In genomic region chr10:17910144-17910789, GRCh38 we compare ENCODE assay signal across 8 cellular contexts. TPM values are rescaled to one million over a fixed set of nuclear protein-coding genes. Genes with fewer than 3 reads are reported as not detected.
A peak's percentile ranks its signal among the peaks of the same experiment; 100 is the strongest.
DNase-seq lines count a peak whose midpoint lies in the region; ATAC-seq and TF ChIP-seq lines count a peak whose summit lies in the region.

No MANE protein-coding gene starts in this region.

- ATAC-seq in GM21515 (IDR thresholded peaks at IDR 0.05; ENCODE audit: unreplicated experiment), result peak; percentile 52
- no peak for ATAC-seq in activated T-helper 17 cell treated with anti-CD3 and anti-CD28 coated beads, Interleukin-2, amount 50 U/mL, for 72 hours (replicated peaks)

- H3K4me1 ChIP-seq in ascending aorta (no peaks in the 10 kb centered on the region), tibial artery (peaks cover 0 to 13% (median 2%) of the 10 kb centered on the region in 4 donors)

- H3K4me3 Mint-ChIP-seq in activated T-helper 17 cell treated with anti-CD3 and anti-CD28 coated beads, Interleukin-2, amount 50 U/mL, for 72 hours, result no peak overlapping the region

- H3K27ac Mint-ChIP-seq in activated T-helper 17 cell treated with anti-CD3 and anti-CD28 coated beads, Interleukin-2, amount 50 U/mL, for 72 hours, result no peak overlapping the region

- intact Hi-C loops in ascending aorta (cut with DNase I) (loop anchor here (1.0 to 10.0 kb wide), 5 partner anchors 135 to 327 kb away; partner anchors contain the start of gene CACNB2), tibial artery (cut with DNase I; ENCODE audit: low total_unique reads) (loop anchor here (5.0 kb wide), 1 partner anchor 307 kb away; no protein-coding TSS in a partner anchor)

- H3K9me3 ChIP-seq in ascending aorta (no peaks in the 10 kb centered on the region), tibial artery (no peaks in the 10 kb centered on the region)

- H3K4me1 Mint-ChIP-seq in activated T-helper 17 cell treated with anti-CD3 and anti-CD28 coated beads, Interleukin-2, amount 50 U/mL, for 72 hours, result no peaks in the 10 kb centered on the region

- no peak for TF ChIP-seq POLR2A in NB4 (IDR thresholded peaks at IDR 0.05; ENCODE audit: extremely low read depth, insufficient read length)

- DNase-seq in DMS53 (lab: John Stamatoyannopoulos, UW) (peak; percentile 88), NB4 (ENCODE audit: low read depth) (peak; percentile 44), ascending aorta (ENCODE audit: low spot score in 2 of 2) (peak in 1 of 2 donors; percentile 67), inferior parietal cortex (ENCODE audit: extremely low spot score) (peak; percentile 49), tibial artery (peak in 1 of 2 donors; percentile 38), DMS79 treated with DMSO at 0.1 percent for 48 hours (lab: John Stamatoyannopoulos, UW) (no peak)

- TF ChIP-seq CTCF in NB4 (IDR thresholded peaks at IDR 0.05; ENCODE audit: low read depth, low read length) (peak; percentile 37), ascending aorta (IDR thresholded peaks at IDR 0.05) (peak; percentile 10 to 66 (median 61)), tibial artery (IDR thresholded peaks at IDR 0.05) (peak; percentile 59)

- H3K36me3 ChIP-seq in ascending aorta (no peaks in the 10 kb centered on the region), tibial artery (no peaks in the 10 kb centered on the region)

- H3K27ac ChIP-seq in ascending aorta, result no peak overlapping the region
- H3K27ac ChIP-seq in tibial artery, result no peak overlapping the region

- no peaks in the 10 kb centered on the region for H3K36me3 Mint-ChIP-seq in activated T-helper 17 cell treated with anti-CD3 and anti-CD28 coated beads, Interleukin-2, amount 50 U/mL, for 72 hours (ENCODE audit: low read depth)

- H3K27me3 Mint-ChIP-seq in activated T-helper 17 cell treated with anti-CD3 and anti-CD28 coated beads, Interleukin-2, amount 50 U/mL, for 72 hours, result peaks cover 5% of the 10 kb centered on the region

- H3K9me3 Mint-ChIP-seq in activated T-helper 17 cell treated with anti-CD3 and anti-CD28 coated beads, Interleukin-2, amount 50 U/mL, for 72 hours, result no peaks in the 10 kb centered on the region

- H3K4me3 ChIP-seq in NB4 (ENCODE audit: low read depth, low read length) (no peak overlapping the region), ascending aorta (no peak overlapping the region), tibial artery (no peak overlapping the region)

- no peaks in the 10 kb centered on the region for H3K27me3 ChIP-seq in ascending aorta
- no peaks in the 10 kb centered on the region for H3K27me3 ChIP-seq in tibial artery

RNA-seq across cellular contexts. Expression of gene SLC39A12, which starts 41.5 kb away (rescaled TPM):
- total RNA-seq in ascending aorta, result not detected
- not detected for total RNA-seq in activated T-helper 17 cell treated with anti-CD3 and anti-CD28 coated beads, Interleukin-2, amount 50 U/mL, for 72 hours
